Comparison of ENCODE assay signal across 10 cellular contexts in the genomic region with DNA sequence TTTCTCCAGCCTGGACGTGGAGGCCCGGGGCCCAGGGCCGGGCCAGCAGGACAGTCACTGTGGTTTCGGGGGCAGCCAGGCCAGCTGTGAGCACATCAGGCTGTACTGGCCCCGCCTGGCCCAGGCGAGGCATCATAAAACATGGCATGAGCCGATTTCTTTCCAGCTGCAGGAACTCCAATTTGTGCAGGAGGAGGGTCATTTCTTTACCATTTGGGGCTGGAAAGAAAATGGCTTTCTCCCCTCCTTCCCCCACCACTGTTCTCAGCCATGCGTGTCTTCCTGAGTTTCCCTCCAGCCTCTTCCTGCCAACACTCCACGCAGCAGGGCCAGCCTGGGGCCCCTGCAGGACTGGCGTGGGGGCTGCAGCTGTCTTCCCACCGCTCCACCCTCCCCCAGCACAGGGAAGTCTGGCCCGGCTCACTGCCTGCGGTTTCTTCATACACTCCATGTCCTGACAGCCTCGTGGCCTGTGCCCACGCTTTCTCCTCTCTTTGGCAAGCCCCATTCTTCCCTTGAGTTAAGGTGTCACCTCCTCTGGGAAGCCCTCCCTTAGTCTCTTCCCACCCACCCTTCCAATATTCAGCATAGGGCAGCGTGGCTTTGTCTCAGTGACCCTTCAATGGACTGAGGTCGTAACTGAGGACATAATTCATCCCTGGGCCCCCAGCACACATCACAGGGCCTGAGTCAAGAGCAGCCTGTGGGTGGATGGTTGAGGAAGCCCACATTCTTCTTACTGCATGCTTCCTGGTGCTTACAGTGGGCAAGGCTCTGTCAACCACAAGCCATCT.
DNase-seq lines count a peak whose midpoint lies in the region; ATAC-seq and TF ChIP-seq lines count a peak whose summit lies in the region.
"Had no signal": no experiment of that assay in that cellular context is flagged by ENCODE, and none has a peak within 500 bp of the region (broad histone marks: within the 10 kb centered on the region; RNA-seq: fewer than 3 reads in every experiment).

No MANE protein-coding gene starts in this region.

- H2AFZ ChIP-seq in mesenchymal stem cell (ENCODE audit: low read depth, low read length) (peak overlapping the region; percentile 76), OCI-LY7 (ENCODE audit: low read length) (no peak overlapping the region)

- no peak overlapping the region for H3K23ac ChIP-seq in mesenchymal stem cell (ENCODE audit: low read length in 2 of 2)

- H3K27ac Mint-ChIP-seq in T-helper 2 cell treated with Interferon-gamma antibody and Interleukin-4, amounts not matched to agents 5 μg/mL and 100 μg/mL, for 36 hours = no peak overlapping the region

- POLR2A ChIA-PET in OCI-LY7 (lab: Charles Lee) = interaction anchor here (0.5 kb wide), 1 partner anchor 46 kb away, joined by 3 read pairs; no protein-coding TSS in a partner anchor

- H2BK15ac ChIP-seq in mesenchymal stem cell (ENCODE audit: low read depth, poor library complexity, severe bottlenecking) = peak overlapping the region; percentile 50

- H3K4me3 Mint-ChIP-seq in T-helper 2 cell treated with Interferon-gamma antibody and Interleukin-4, amounts not matched to agents 5 μg/mL and 100 μg/mL, for 36 hours = no peak overlapping the region

- H2BK120ac ChIP-seq in mesenchymal stem cell (ENCODE audit: low read depth, low read length) = peak overlapping the region; percentile 79

- DNase-seq in SIG-M5 treated with dmso at 0.1 percent for 504 hours (lab: John Stamatoyannopoulos, UW; ENCODE audit: unreplicated experiment) = peak; percentile 31
- DNase-seq in SIG-M5 (lab: John Stamatoyannopoulos, UW) = no peak
- peak in 2 of 4 donors; percentile 28 to 62 for DNase-seq in body of pancreas
- peak; percentile 74 for DNase-seq in mesenchymal stem cell
- DNase-seq in upper lobe of right lung = peak; percentile 86
- DNase-seq in OCI-LY7 (ENCODE audit: low spot score) = no peak
- no peak for DNase-seq in T-helper 2 cell treated with Interferon-gamma antibody and Interleukin-4, amounts not matched to agents 5 μg/mL and 100 μg/mL, for 36 hours (ENCODE audit: low spot score)
- no peak for DNase-seq in NCI-H2171 treated with DMSO at 0.1 percent for 48 hours (lab: John Stamatoyannopoulos, UW)
- DNase-seq: NCI-H1436 treated with DMSO at 0.1 percent for 48 hours had no signal

- BruUV-seq in OCI-LY7 (replicated peaks; lab: Mats Ljungman, UMichigan) = no TSS peak

- peak overlapping the region; percentile 91 for H4K8ac ChIP-seq in mesenchymal stem cell (ENCODE audit: low read length)

- H3K18ac ChIP-seq in mesenchymal stem cell (ENCODE audit: low read depth in 1 of 2, low read length in 2 of 2) = peak overlapping the region; percentile 83 to 89

- no peak overlapping the region for H3K14ac ChIP-seq in mesenchymal stem cell (ENCODE audit: low read length in 2 of 2)

- H3K27me3 ChIP-seq in body of pancreas = no peaks in the 10 kb centered on the region
- no peaks in the 10 kb centered on the region for H3K27me3 ChIP-seq in mesenchymal stem cell (ENCODE audit: control insufficient read depth in 1 of 2, insufficient read depth in 1 of 2, low read length in 2 of 2)
- no peaks in the 10 kb centered on the region for H3K27me3 ChIP-seq in upper lobe of right lung
- H3K27me3 ChIP-seq: ascending aorta had no signal

- peaks cover 3% of the 10 kb centered on the region for H3K4me1 Mint-ChIP-seq in T-helper 2 cell treated with Interferon-gamma antibody and Interleukin-4, amounts not matched to agents 5 μg/mL and 100 μg/mL, for 36 hours (ENCODE audit: low read depth)

- H3K4ac ChIP-seq in mesenchymal stem cell (ENCODE audit: low read depth in 1 of 2, low read length in 2 of 2) = peak overlapping the region; percentile 68 to 70

- H3K4me1 ChIP-seq in body of pancreas = no peaks in the 10 kb centered on the region
- peaks cover 36% of the 10 kb centered on the region for H3K4me1 ChIP-seq in mesenchymal stem cell (ENCODE audit: control insufficient read depth, insufficient read depth, low read depth, low read length)
- peaks cover 10% of the 10 kb centered on the region for H3K4me1 ChIP-seq in upper lobe of right lung
- peaks cover 7% of the 10 kb centered on the region for H3K4me1 ChIP-seq in OCI-LY7 (ENCODE audit: insufficient read depth, low read length, poor library complexity, severe bottlenecking)

- no peaks in the 10 kb centered on the region for H3K9me3 Mint-ChIP-seq in T-helper 2 cell treated with Interferon-gamma antibody and Interleukin-4, amounts not matched to agents 5 μg/mL and 100 μg/mL, for 36 hours

- H3K27ac ChIP-seq in body of pancreas = no peak overlapping the region
- peak overlapping the region; percentile 76 for H3K27ac ChIP-seq in mesenchymal stem cell (ENCODE audit: low read length, poor library complexity, severe bottlenecking)
- H3K27ac ChIP-seq in upper lobe of right lung = peak overlapping the region; percentile 49
- no peak overlapping the region for H3K27ac ChIP-seq in OCI-LY7 (ENCODE audit: low read depth, low read length, poor library complexity, severe bottlenecking)
- H3K27ac ChIP-seq: ascending aorta had no signal

- TF ChIP-seq POLR2A in body of pancreas (IDR thresholded peaks at IDR 0.05) = no peak

- H3K9ac ChIP-seq in mesenchymal stem cell (ENCODE audit: low read length) = peak overlapping the region; percentile 66

- no peak overlapping the region for H2AK5ac ChIP-seq in mesenchymal stem cell (ENCODE audit: low read length, severe bottlenecking)

- no peaks in the 10 kb centered on the region for H3K36me3 ChIP-seq in body of pancreas (replicated peaks in 1 of 2; ENCODE audit: insufficient read depth in 1 of 2, low read depth in 2 of 2)
- no peaks in the 10 kb centered on the region for H3K36me3 ChIP-seq in mesenchymal stem cell (ENCODE audit: control insufficient read depth in 1 of 2, insufficient read depth in 2 of 2, low read depth in 1 of 2, low read length in 2 of 2)
- no peaks in the 10 kb centered on the region for H3K36me3 ChIP-seq in upper lobe of right lung
- H3K36me3 ChIP-seq in OCI-LY7 (ENCODE audit: insufficient read depth, low read length) = no peaks in the 10 kb centered on the region
- H3K36me3 ChIP-seq: ascending aorta had no signal

- H2BK5ac ChIP-seq in mesenchymal stem cell (ENCODE audit: low read depth, low read length, poor library complexity, severe bottlenecking) = peak overlapping the region; percentile 71

- TF ChIP-seq CTCF in body of pancreas (IDR thresholded peaks at IDR 0.05) (no peak), upper lobe of right lung (IDR thresholded peaks at IDR 0.05) (no peak), OCI-LY7 (conservative IDR thresholded peaks at IDR 0.05; ENCODE audit: low read length) (no peak)

- H3K9me2 ChIP-seq in OCI-LY7 (ENCODE audit: insufficient read depth, low read length) = no peaks in the 10 kb centered on the region

- no peak overlapping the region for H3K4me3 ChIP-seq in body of pancreas
- H3K4me3 ChIP-seq in mesenchymal stem cell (ENCODE audit: insufficient read depth in 1 of 2, low read depth in 1 of 2, low read length in 2 of 2) = no peak overlapping the region
- no peak overlapping the region for H3K4me3 ChIP-seq in upper lobe of right lung
- no peak overlapping the region for H3K4me3 ChIP-seq in OCI-LY7 (ENCODE audit: low read depth, low read length, poor library complexity, severe bottlenecking)
- H3K4me3 ChIP-seq: ascending aorta had no signal

- H3K79me2 ChIP-seq in OCI-LY7 (ENCODE audit: insufficient read depth, low read depth, low read length) = no peaks in the 10 kb centered on the region

- no peaks in the 10 kb centered on the region for H3K36me3 Mint-ChIP-seq in T-helper 2 cell treated with Interferon-gamma antibody and Interleukin-4, amounts not matched to agents 5 μg/mL and 100 μg/mL, for 36 hours (ENCODE audit: low read depth)

- 64 to 67% methylated on average over 16 to 17 of the region's 17 CpGs for WGBS in body of pancreas, 2 donors
- WGBS in mesenchymal stem cell = 21% methylated on average over 14 of the region's 17 CpGs

- peaks cover 3% of the 10 kb centered on the region for H3K79me1 ChIP-seq in mesenchymal stem cell (replicated peaks; ENCODE audit: low read length, poor library complexity, severe bottlenecking)

- CTCF ChIA-PET in OCI-LY7 (lab: Charles Lee; ENCODE audit: unreplicated experiment) = interaction anchor here (0.6 kb wide), 1 partner anchor 109 kb away, joined by 4 read pairs; no protein-coding TSS in a partner anchor

- peak overlapping the region; percentile 90 for H4K91ac ChIP-seq in mesenchymal stem cell (ENCODE audit: low read length)

- no peaks in the 10 kb centered on the region for H3K9me3 ChIP-seq in body of pancreas
- H3K9me3 ChIP-seq in mesenchymal stem cell (ENCODE audit: control insufficient read depth, low read length) = no peaks in the 10 kb centered on the region
- no peaks in the 10 kb centered on the region for H3K9me3 ChIP-seq in upper lobe of right lung
- no peaks in the 10 kb centered on the region for H3K9me3 ChIP-seq in OCI-LY7 (ENCODE audit: low read length)
- H3K9me3 ChIP-seq: ascending aorta had no signal

- H3K27me3 Mint-ChIP-seq in T-helper 2 cell treated with Interferon-gamma antibody and Interleukin-4, amounts not matched to agents 5 μg/mL and 100 μg/mL, for 36 hours (ENCODE audit: low read depth) = no peaks in the 10 kb centered on the region

- intact Hi-C loops in body of pancreas (cut with DNase I) (no loop called here), upper lobe of right lung (cut with DNase I) (no loop called here), OCI-LY7 (cut with micrococcal nuclease; ENCODE audit: unreplicated experiment) (no loop called here)

- peak overlapping the region; percentile 38 for H3K4me2 ChIP-seq in mesenchymal stem cell (ENCODE audit: low read length, poor library complexity, severe bottlenecking)
- H3K4me2 ChIP-seq in OCI-LY7 (ENCODE audit: low read length) = no peak overlapping the region

- H4K20me1 ChIP-seq in OCI-LY7 (ENCODE audit: insufficient read depth, low read length) = no peaks in the 10 kb centered on the region; the same call in 1 of the 2 replicates

- peak overlapping the region in 1 of 2 experiments; percentile 33 for H2BK12ac ChIP-seq in mesenchymal stem cell (ENCODE audit: low read length in 2 of 2)

- peak; percentile 49 for ATAC-seq in body of pancreas
- peak; percentile 88 for ATAC-seq in upper lobe of right lung

Comparison
In these comparisons a context has a peak if more than half of its experiments do, and no peak if none do; other contexts are left out.
1. DNase-seq: peak in SIG-M5 treated with dmso at 0.1 percent for 504 hours (single experiment), mesenchymal stem cell (single experiment) and upper lobe of right lung (single experiment); none in SIG-M5 (single experiment), OCI-LY7 (single experiment), T-helper 2 cell treated with Interferon-gamma antibody and Interleukin-4, amounts not matched to agents 5 μg/mL and 100 μg/mL, for 36 hours (single experiment) and NCI-H2171 treated with DMSO at 0.1 percent for 48 hours (single experiment).
2. H3K27ac ChIP-seq: peak in mesenchymal stem cell (single experiment) and upper lobe of right lung (single experiment); none in body of pancreas (0 of 4) and OCI-LY7 (single experiment).